ENCODE assay signal across 22 cellular contexts in the genomic region with DNA sequence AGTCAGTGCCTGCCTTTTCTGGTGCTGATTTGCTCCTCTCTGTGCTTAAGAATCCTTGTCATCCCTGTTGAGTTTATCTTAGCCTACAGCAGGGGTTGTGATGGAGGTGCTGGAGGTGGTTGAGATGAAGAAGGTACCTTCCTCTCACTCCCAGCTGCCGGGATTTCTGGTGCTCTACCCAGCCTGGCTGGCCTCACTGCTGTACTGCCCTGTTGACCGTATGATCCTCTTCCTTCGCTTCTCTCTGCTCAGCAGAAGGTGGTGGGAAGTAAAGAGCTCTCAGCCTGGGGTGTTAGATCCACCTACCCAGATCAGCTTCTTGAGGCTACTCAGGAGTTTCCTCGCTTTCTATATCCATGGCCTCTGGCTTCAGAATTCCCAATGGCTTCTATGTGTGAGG.
DNase-seq lines count a peak whose midpoint lies in the region; ATAC-seq, FAIRE-seq and TF ChIP-seq lines count a peak whose summit lies in the region.
"Had no signal": no experiment of that assay in that cellular context is flagged by ENCODE, and none has a peak within 500 bp of the region (broad histone marks: within the 10 kb centered on the region; RNA-seq: fewer than 3 reads in every experiment).

No MANE protein-coding gene starts in this region.

- H3K79me1 ChIP-seq in H9 (ENCODE audit: insufficient read depth, low read depth, low read length, poor library complexity, severe bottlenecking) = no peaks in the 10 kb centered on the region

- no peak overlapping the region for H2BK5ac ChIP-seq in H9 (ENCODE audit: insufficient read length, low read length)

- H3F3A ChIP-seq in neural progenitor cell (ENCODE audit: low read depth) = no peaks in the 10 kb centered on the region

- H3K23ac ChIP-seq in H9 (ENCODE audit: insufficient read length, low read depth, low read length) = no peak overlapping the region

- no peak overlapping the region for H3K14ac ChIP-seq in H9 (ENCODE audit: insufficient read depth, low read length)

- H3K4me1 ChIP-seq in H9 (ENCODE audit: insufficient read depth, low read length) = no peaks in the 10 kb centered on the region
- peaks cover 0 to 26% (median 20%) of the 10 kb centered on the region in 6 donors for H3K4me1 ChIP-seq in spleen
- peaks cover 5% of the 10 kb centered on the region for H3K4me1 ChIP-seq in neural progenitor cell
- H3K4me1 ChIP-seq: BE2C had no signal

- H4K20me1 ChIP-seq in H9 (ENCODE audit: control insufficient read depth, insufficient read depth, insufficient read length) (no peaks in the 10 kb centered on the region), neural progenitor cell (ENCODE audit: low read depth) (no peaks in the 10 kb centered on the region)

- no CpG with 5 or more reads among the region's 4 CpGs for WGBS in H9 (ENCODE audit: extremely low coverage, insufficient read length, low lambda C conversion rate)
- 86 to 91% (median 88%) methylated on average over 4 of the region's 4 CpGs for WGBS in spleen, 5 donors

- H3K36me3 Mint-ChIP-seq in H9 (ENCODE audit: insufficient read depth in 1 of 3, low read depth in 3 of 3) = no peaks in the 10 kb centered on the region
- no peaks in the 10 kb centered on the region for H3K36me3 Mint-ChIP-seq in neural progenitor cell
- no peaks in the 10 kb centered on the region for H3K36me3 Mint-ChIP-seq in activated T-helper 17 cell treated with anti-CD3 and anti-CD28 coated beads, Interleukin-2, amount 50 U/mL, for 72 hours (ENCODE audit: low read depth)
- H3K36me3 Mint-ChIP-seq: CD4-positive, CD25-positive, alpha-beta regulatory T cell; CD8-positive, alpha-beta memory T cell had no signal

- intact Hi-C loops in spleen (cut with DNase I; ENCODE audit: low total_unique reads) = no loop called here

- TF ChIP-seq CTCF in H9 (conservative IDR thresholded peaks at IDR 0.05) (no peak), bronchial epithelial cell (IDR thresholded peaks at IDR 0.05; ENCODE audit: insufficient read depth, low read length, severe bottlenecking) (no peak), spleen (IDR thresholded peaks at IDR 0.05 in 8 of 11, conservative IDR thresholded peaks at IDR 0.05 in 3 of 11) (no peak), neural progenitor cell (IDR thresholded peaks at IDR 0.05) (no peak)

- no peak overlapping the region for H4K91ac ChIP-seq in H9 (ENCODE audit: insufficient read length, low read depth, low read length)

- peak overlapping the region; percentile 7 for H3K18ac ChIP-seq in H9 (ENCODE audit: insufficient read length, low read depth, low read length)

- H2BK120ac ChIP-seq in H9 (ENCODE audit: low read depth, low read length, poor library complexity, severe bottlenecking) = no peak overlapping the region

- H3K4ac ChIP-seq in H9 (ENCODE audit: low read depth, low read length) = no peak overlapping the region

- no peaks in the 10 kb centered on the region for H3K79me2 ChIP-seq in H9 (ENCODE audit: insufficient read depth, low read length)
- H3K79me2 ChIP-seq in neural progenitor cell (ENCODE audit: low read depth) = no peaks in the 10 kb centered on the region

- DNase-seq in H9 (no peak), bronchial epithelial cell (ENCODE audit: low read depth) (no peak), left lobe of liver (ENCODE audit: low spot score) (peak; percentile 12), spleen (peak; percentile 35), neural progenitor cell (ENCODE audit: low spot score) (no peak), NAMALWA (ENCODE audit: low spot score) (no peak)
- DNase-seq: ACHN; BE2C; C1 segment of cervical spinal cord; CD4-positive, CD25-positive, alpha-beta regulatory T cell; CD8-positive, alpha-beta memory T cell; COR-L47; DMS 273 treated with DMSO at 0.1 percent for 48 hours; DMS53; DND-41; EL; GM23248; H7 had no signal

- FAIRE-seq in bronchial epithelial cell (lab: Jason Lieb, UNC) = peak; percentile 50
- FAIRE-seq: A204.1, GM12878, GM19239 had no signal

- no peaks in the 10 kb centered on the region for H3K23me2 ChIP-seq in H9 (ENCODE audit: insufficient read length, low read depth, low read length, poor library complexity, severe bottlenecking)

- no peak overlapping the region for H2AK5ac ChIP-seq in H9 (ENCODE audit: insufficient read length, low read length)

- H3K27me3 ChIP-seq in H9 (ENCODE audit: insufficient read depth, low read length) (no peaks in the 10 kb centered on the region), bronchial epithelial cell (ENCODE audit: control insufficient read depth, insufficient read depth, low read length) (no peaks in the 10 kb centered on the region), spleen (replicated peaks in 1 of 7) (peaks cover 0 to 11% (median 0%) of the 10 kb centered on the region in 7 donors), neural progenitor cell (no peaks in the 10 kb centered on the region)
- H3K27me3 ChIP-seq: BE2C had no signal

- H3K9ac ChIP-seq in H9 (ENCODE audit: extremely low read depth, insufficient read length, low read length) (no peak overlapping the region), neural progenitor cell (no peak overlapping the region)
- H3K9ac ChIP-seq: GM23248 had no signal

- no peak for TF ChIP-seq POLR2A in spleen (IDR thresholded peaks at IDR 0.05)

- H2AFZ ChIP-seq in H9 (ENCODE audit: low read length) (no peak overlapping the region), neural progenitor cell (replicated peaks) (no peak overlapping the region)
- H2AFZ ChIP-seq: GM23248 had no signal

- H2BK15ac ChIP-seq in H9 (ENCODE audit: low read depth, low read length) = no peak overlapping the region

- H3K4me3 Mint-ChIP-seq in H9 (no peak overlapping the region), neural progenitor cell (no peak overlapping the region)
- no peak overlapping the region for H3K4me3 Mint-ChIP-seq in activated T-helper 17 cell treated with anti-CD3 and anti-CD28 coated beads, Interleukin-2, amount 50 U/mL, for 72 hours
- H3K4me3 Mint-ChIP-seq: CD4-positive, CD25-positive, alpha-beta regulatory T cell; CD8-positive, alpha-beta memory T cell had no signal

- ATAC-seq in left lobe of liver = no peak
- ATAC-seq in activated T-helper 17 cell treated with anti-CD3 and anti-CD28 coated beads, Interleukin-2, amount 50 U/mL, for 72 hours (replicated peaks) = no peak
- ATAC-seq: GM12878 had no signal

- H3T11ph ChIP-seq in H9 (ENCODE audit: low read length) = no peak overlapping the region

- H3K9me3 Mint-ChIP-seq in H9 (no peaks in the 10 kb centered on the region; a peak in 1 of 5 replicates), neural progenitor cell (no peaks in the 10 kb centered on the region)
- no peaks in the 10 kb centered on the region for H3K9me3 Mint-ChIP-seq in activated T-helper 17 cell treated with anti-CD3 and anti-CD28 coated beads, Interleukin-2, amount 50 U/mL, for 72 hours

- no peak overlapping the region for H3K56ac ChIP-seq in H9 (ENCODE audit: insufficient read length, low read depth, low read length)

- H3K4me2 ChIP-seq in H9 (ENCODE audit: insufficient read depth, insufficient read length, low read length) = no peak overlapping the region
- no peak overlapping the region for H3K4me2 ChIP-seq in neural progenitor cell

- no peaks in the 10 kb centered on the region for H3K9me3 ChIP-seq in H9 (ENCODE audit: control insufficient read depth, low read depth, low read length)
- no peaks in the 10 kb centered on the region for H3K9me3 ChIP-seq in spleen
- H3K9me3 ChIP-seq in neural progenitor cell (ENCODE audit: low read depth) = no peaks in the 10 kb centered on the region
- H3K9me3 ChIP-seq: BE2C had no signal

- H2BK20ac ChIP-seq in H9 (ENCODE audit: low read depth, low read length, poor library complexity, severe bottlenecking) = no peak overlapping the region

- H2BK12ac ChIP-seq in H9 (ENCODE audit: insufficient read length, low read depth, low read length) = no peak overlapping the region

- H3K4me3 ChIP-seq in bronchial epithelial cell (ENCODE audit: low read depth, low read length) (no peak overlapping the region), spleen (no peak overlapping the region), neural progenitor cell (no peak overlapping the region)
- H3K4me3 ChIP-seq: GM12878, GM23248 had no signal

- H3K27ac Mint-ChIP-seq in H9 = no peak overlapping the region
- H3K27ac Mint-ChIP-seq in neural progenitor cell = no peak overlapping the region
- no peak overlapping the region for H3K27ac Mint-ChIP-seq in activated T-helper 17 cell treated with anti-CD3 and anti-CD28 coated beads, Interleukin-2, amount 50 U/mL, for 72 hours
- H3K27ac Mint-ChIP-seq: CD4-positive, CD25-positive, alpha-beta regulatory T cell; CD8-positive, alpha-beta memory T cell had no signal

- H3K4me1 Mint-ChIP-seq in H9 (peaks cover 0 to 4% of the 10 kb centered on the region in 2 experiments; a peak in 1 of 4 replicates), neural progenitor cell (peaks cover 10% of the 10 kb centered on the region)
- H3K4me1 Mint-ChIP-seq in activated T-helper 17 cell treated with anti-CD3 and anti-CD28 coated beads, Interleukin-2, amount 50 U/mL, for 72 hours = no peaks in the 10 kb centered on the region
- H3K4me1 Mint-ChIP-seq: CD4-positive, CD25-positive, alpha-beta regulatory T cell; CD8-positive, alpha-beta memory T cell had no signal

- H3K27ac ChIP-seq in H9 (ENCODE audit: insufficient read length, low read depth, low read length) (no peak overlapping the region), spleen (no peak overlapping the region), neural progenitor cell (no peak overlapping the region)
- H3K27ac ChIP-seq: GM23248 had no signal

- H4K8ac ChIP-seq in H9 (replicated peaks; ENCODE audit: insufficient read length, low read depth, low read length) = no peak overlapping the region

- no peak overlapping the region for H4K5ac ChIP-seq in H9 (ENCODE audit: insufficient read length, low read depth, low read length)

- H3K27me3 Mint-ChIP-seq in H9 (ENCODE audit: low read depth) (peaks cover 7% of the 10 kb centered on the region), neural progenitor cell (ENCODE audit: insufficient read depth, low read depth) (no peaks in the 10 kb centered on the region)
- H3K27me3 Mint-ChIP-seq in activated T-helper 17 cell treated with anti-CD3 and anti-CD28 coated beads, Interleukin-2, amount 50 U/mL, for 72 hours = peaks cover 16% of the 10 kb centered on the region

- H3K36me3 ChIP-seq in bronchial epithelial cell (ENCODE audit: control insufficient read depth, insufficient read depth, low read length) = no peaks in the 10 kb centered on the region
- no peaks in the 10 kb centered on the region for H3K36me3 ChIP-seq in spleen
- H3K36me3 ChIP-seq in neural progenitor cell = no peaks in the 10 kb centered on the region
- H3K36me3 ChIP-seq: BE2C had no signal

Comparison
In these comparisons a context has a peak if more than half of its experiments do, and no peak if none do; other contexts are left out.
1. DNase-seq: peak in left lobe of liver (single experiment) and spleen (single experiment); none in H9 (single experiment), bronchial epithelial cell (single experiment), neural progenitor cell (single experiment) and NAMALWA (single experiment).